ENCODE assay signal across 1 cellular context in the genomic region with DNA sequence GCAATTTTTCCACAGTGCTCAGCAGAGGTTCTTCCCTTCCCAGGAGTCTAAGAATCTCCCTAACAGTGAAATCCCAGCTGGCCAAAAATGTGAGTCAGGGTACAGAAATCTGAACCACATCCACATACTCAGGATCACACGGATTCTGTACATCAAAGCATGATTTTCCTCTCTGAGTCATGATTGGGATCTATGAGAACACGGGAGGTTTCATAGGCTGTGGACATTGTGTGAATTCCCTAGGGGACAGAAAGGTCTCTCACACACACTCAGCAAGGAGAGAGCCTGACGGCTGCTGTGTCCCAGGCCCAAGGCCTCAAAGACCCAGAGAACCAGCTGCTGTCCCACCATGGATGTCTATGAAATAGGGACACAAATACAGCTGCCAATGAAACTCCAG.
TF ChIP-seq lines count a peak whose summit lies in the region.

No MANE protein-coding gene starts in this region.

TF ChIP-seq in IMR-90, 13 proteins besides CTCF, POLR2A, EP300 and RAD21 (continued from another document):
- TF ChIP-seq, protein P1, sequence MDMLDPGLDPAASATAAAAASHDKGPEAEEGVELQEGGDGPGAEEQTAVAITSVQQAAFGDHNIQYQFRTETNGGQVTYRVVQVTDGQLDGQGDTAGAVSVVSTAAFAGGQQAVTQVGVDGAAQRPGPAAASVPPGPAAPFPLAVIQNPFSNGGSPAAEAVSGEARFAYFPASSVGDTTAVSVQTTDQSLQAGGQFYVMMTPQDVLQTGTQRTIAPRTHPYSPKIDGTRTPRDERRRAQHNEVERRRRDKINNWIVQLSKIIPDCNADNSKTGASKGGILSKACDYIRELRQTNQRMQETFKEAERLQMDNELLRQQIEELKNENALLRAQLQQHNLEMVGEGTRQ (IDR thresholded peaks at IDR 0.05; ENCODE audit: low read depth, low read length): no peak
- TF ChIP-seq MAZ (IDR thresholded peaks at IDR 0.05; ENCODE audit: borderline replicate concordance, low read depth, low read length): 0 out of 2 replicates have a peak, but pooled peaks have one; percentile 23
- TF ChIP-seq CEBPB (IDR thresholded peaks at IDR 0.05; ENCODE audit: low read depth, low read length): peak; percentile 64
- no peak for TF ChIP-seq MXI1 (IDR thresholded peaks at IDR 0.05; ENCODE audit: borderline replicate concordance, low read depth, low read length)
- peak; percentile 97 for TF ChIP-seq FOS (IDR thresholded peaks at IDR 0.05; ENCODE audit: low read depth, low read length)
- peak; percentile 57 for TF ChIP-seq RCOR1 (IDR thresholded peaks at IDR 0.05; ENCODE audit: insufficient replicate concordance, low read length)
- TF ChIP-seq RFX5 (IDR thresholded peaks at IDR 0.05; ENCODE audit: low read depth, low read length): no peak
- no peak; the same call in 1 of the 2 replicates for TF ChIP-seq SMC3 (IDR thresholded peaks at IDR 0.05; ENCODE audit: low read depth, low read length)
- peak; percentile 48; the same call in 1 of the 2 replicates for TF ChIP-seq CHD1 (IDR thresholded peaks at IDR 0.05; ENCODE audit: low read depth, low read length)
- TF ChIP-seq, protein P2, sequence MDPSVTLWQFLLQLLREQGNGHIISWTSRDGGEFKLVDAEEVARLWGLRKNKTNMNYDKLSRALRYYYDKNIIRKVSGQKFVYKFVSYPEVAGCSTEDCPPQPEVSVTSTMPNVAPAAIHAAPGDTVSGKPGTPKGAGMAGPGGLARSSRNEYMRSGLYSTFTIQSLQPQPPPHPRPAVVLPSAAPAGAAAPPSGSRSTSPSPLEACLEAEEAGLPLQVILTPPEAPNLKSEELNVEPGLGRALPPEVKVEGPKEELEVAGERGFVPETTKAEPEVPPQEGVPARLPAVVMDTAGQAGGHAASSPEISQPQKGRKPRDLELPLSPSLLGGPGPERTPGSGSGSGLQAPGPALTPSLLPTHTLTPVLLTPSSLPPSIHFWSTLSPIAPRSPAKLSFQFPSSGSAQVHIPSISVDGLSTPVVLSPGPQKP (IDR thresholded peaks at IDR 0.05; ENCODE audit: borderline replicate concordance, low read depth, low read length): no peak
- peak; percentile 74 for TF ChIP-seq BHLHE40 (IDR thresholded peaks at IDR 0.05; ENCODE audit: low read depth, low read length)
- TF ChIP-seq NFE2L2 (IDR thresholded peaks at IDR 0.05; ENCODE audit: low read depth, low read length): no peak; the same call in 1 of the 2 replicates
